In genomic region chr14:95328876-95329503, GRCh38 we compare ENCODE assay signal across 17 cellular contexts. TPM values are rescaled to one million over a fixed set of nuclear protein-coding genes. Genes with fewer than 3 reads are reported as not detected.
DNase-seq lines count a peak whose midpoint lies in the region; ATAC-seq and TF ChIP-seq lines count a peak whose summit lies in the region.
"Had no signal": no experiment of that assay in that cellular context is flagged by ENCODE, and none has a peak within 500 bp of the region (broad histone marks: within the 10 kb centered on the region; RNA-seq: fewer than 3 reads in every experiment).

No MANE protein-coding gene starts in this region.

- TF ChIP-seq POLR2A in heart left ventricle (IDR thresholded peaks at IDR 0.05), result no peak

- TF ChIP-seq CTCF in heart left ventricle (IDR thresholded peaks at IDR 0.05) (no peak), fibroblast of the aortic adventitia (IDR thresholded peaks at IDR 0.05; ENCODE audit: insufficient read depth, low read length) (no peak)

- no peak overlapping the region for H3K4me3 ChIP-seq in heart left ventricle
- H3K4me3 ChIP-seq in fibroblast of the aortic adventitia (ENCODE audit: low read depth, low read length), result no peak overlapping the region
- H3K4me3 ChIP-seq: ascending aorta, left ventricle myocardium inferior had no signal

- 73 to 80% (median 75%) methylated on average over 9 of the region's 9 CpGs for WGBS in heart left ventricle, 4 donors

- H3K27me3 ChIP-seq in heart left ventricle, result peaks cover 0 to 3% (median 0%) of the 10 kb centered on the region in 9 donors
- H3K27me3 ChIP-seq: ascending aorta had no signal

- no peaks in the 10 kb centered on the region for H3K4me1 ChIP-seq in heart left ventricle
- H3K4me1 ChIP-seq: ascending aorta, left ventricle myocardium inferior had no signal

- peak; percentile 33 for DNase-seq in cardiac septum (ENCODE audit: low spot score)
- DNase-seq in heart left ventricle, result no peak
- DNase-seq in fibroblast of the aortic adventitia (ENCODE audit: low read depth), result peak; percentile 5
- DNase-seq in activated T-cell treated with anti-CD3 and anti-CD28 coated beads for 4 hours, result no peak
- no peak for DNase-seq in cortex of kidney (lab: John Stamatoyannopoulos, UW)
- no peak for DNase-seq in ACHN
- no peak for DNase-seq in NCI-H1436 treated with DMSO at 0.1 percent for 48 hours (lab: John Stamatoyannopoulos, UW)
- DNase-seq: activated CD4-positive, CD25-positive, alpha-beta regulatory T cell treated with anti-CD3 and anti-CD28 coated beads, Interleukin-2, amount 50 U/mL, for 72 hours; Calu3; effector memory CD4-positive, alpha-beta T cell; glutamatergic neuron; left ventricle myocardium inferior; T-helper 9 cell had no signal

- H3K9me3 ChIP-seq in heart left ventricle, result no peaks in the 10 kb centered on the region
- H3K9me3 ChIP-seq: ascending aorta, left ventricle myocardium inferior, neutrophil had no signal

- in situ Hi-C loops in ACHN (cut with HindIII; ENCODE audit: low pct_ligation_motif_present, low pct_unique_long_range_greater_than_20kb, low sequenced_read_pairs), result no loop called here

- H3K36me3 ChIP-seq in heart left ventricle, result no peaks in the 10 kb centered on the region
- H3K36me3 ChIP-seq: ascending aorta, left ventricle myocardium inferior, neutrophil had no signal

- ATAC-seq in heart left ventricle (no peak), SK-N-SH treated with all-trans-retinoic acid at 6 μM for 48 hours (no peak)
- ATAC-seq: activated naive CD4-positive, alpha-beta T cell treated with anti-CD3 and anti-CD28 coated beads, Interleukin-2, amount 50 U/mL, for 72 hours had no signal

- intact Hi-C loops in cardiac septum (cut with DNase I) (no loop called here), heart left ventricle (cut with DNase I) (no loop called here)

- H3K27ac ChIP-seq in heart left ventricle, result no peak overlapping the region
- H3K27ac ChIP-seq: ascending aorta, left ventricle myocardium inferior, neutrophil had no signal

TF ChIP-seq in SK-N-SH treated with all-trans-retinoic acid at 6 μM for 48 hours, 23 proteins besides CTCF, POLR2A, EP300 and RAD21:
- TF ChIP-seq ISL1 (CRISPR knock-in tag; IDR thresholded peaks at IDR 0.05), result no peak
- TF ChIP-seq SNAI2 (CRISPR knock-in tag; IDR thresholded peaks at IDR 0.05), result no peak
- peak; percentile 88 for TF ChIP-seq TCF4 (CRISPR knock-in tag; IDR thresholded peaks at IDR 0.05; ENCODE audit: borderline replicate concordance)
- no peak for TF ChIP-seq ZNF8 (CRISPR knock-in tag; IDR thresholded peaks at IDR 0.05)
- no peak for TF ChIP-seq ZC3H10 (CRISPR knock-in tag; IDR thresholded peaks at IDR 0.05)
- TF ChIP-seq ZFP3 (CRISPR knock-in tag; IDR thresholded peaks at IDR 0.05), result no peak
- TF ChIP-seq CREB5 (CRISPR knock-in tag; IDR thresholded peaks at IDR 0.05; ENCODE audit: low read depth), result no peak
- peak; percentile 67 for TF ChIP-seq TSHZ2 (CRISPR knock-in tag; IDR thresholded peaks at IDR 0.05)
- no peak for TF ChIP-seq ZNF565 (CRISPR knock-in tag; conservative IDR thresholded peaks at IDR 0.05; ENCODE audit: low read depth)
- no peak for TF ChIP-seq ZFP30 (CRISPR knock-in tag; IDR thresholded peaks at IDR 0.05)
TF ChIP-seq in SK-N-SH treated with all-trans-retinoic acid at 6 μM for 48 hours: peak in this region for 2.

RNA-seq across cellular contexts. Expression of gene CLMN, which starts 9.3 kb away (rescaled TPM):
- 6.0 TPM for total RNA-seq in cardiac septum
- total RNA-seq in heart left ventricle, result 10 to 100 TPM in 1 of 9 donors, 1 to 10 TPM in 8; 4.6 to 10.2 (median 6.8) TPM
- polyA plus RNA-seq in heart left ventricle, result 1 to 10 TPM; 3.1 to 4.3 TPM
- 0.36 and 1.8 TPM in 2 replicates for total RNA-seq in fibroblast of the aortic adventitia (ENCODE audit: low replicate concordance)

Comparison
In these comparisons a context has a peak if more than half of its experiments do, and no peak if none do; other contexts are left out.
1. DNase-seq: peak in cardiac septum (single experiment) and fibroblast of the aortic adventitia (single experiment); none in heart left ventricle (0 of 5), activated T-cell treated with anti-CD3 and anti-CD28 coated beads for 4 hours (single experiment), cortex of kidney (single experiment), ACHN (single experiment) and NCI-H1436 treated with DMSO at 0.1 percent for 48 hours (single experiment).